In genomic region chr2:126270587-126270986, GRCh38 we compare ENCODE assay signal across 35 cellular contexts.
"Had no signal": no experiment of that assay in that cellular context is flagged by ENCODE, and none has a peak within 500 bp of the region (broad histone marks: within the 10 kb centered on the region; RNA-seq: fewer than 3 reads in every experiment).

No MANE protein-coding gene starts in this region.

- H3K36me3 ChIP-seq: MG63 had no signal

- H3K27me3 ChIP-seq: MG63 had no signal

- H3K4me3 ChIP-seq: MG63 had no signal

- DNase-seq: Karpas-422, Kasumi-1, MG63, MM.1S, MV-4-11, NCI-H1048, NCI-H1092, NCI-H1092 treated with DMSO at 0.1 percent for 48 hours, NCI-H1105, NCI-H1105 treated with DMSO at 0.1 percent for 48 hours, NCI-H1417, NCI-H1417 treated with DMSO at 0.1 percent for 48 hours, NCI-H1436, NCI-H1436 treated with DMSO at 0.1 percent for 48 hours, NCI-H146, NCI-H1694, NCI-H1694 treated with DMSO at 0.1 percent for 48 hours, NCI-H187, NCI-H187 treated with DMSO at 0.1 percent for 48 hours, NCI-H1930, NCI-H2029, NCI-H2029 treated with DMSO at 0.1 percent for 48 hours, NCI-H2081, NCI-H2107, NCI-H2171, NCI-H2171 treated with DMSO at 0.1 percent for 48 hours, NCI-H2227 treated with DMSO at 0.1 percent for 48 hours, NCI-H226, NCI-H345, NCI-H446, NCI-H446 treated with DMSO at 0.1 percent for 48 hours, NCI-H510A, NCI-H510A treated with DMSO at 0.1 percent for 48 hours, NCI-H524, NCI-H524 treated with DMSO at 0.1 percent for 48 hours had no signal

- H3K9me3 ChIP-seq: MG63 had no signal
